In genomic region chr2:37319754-37320609, GRCh38 we compare ENCODE assay signal across 19 cellular contexts. TPM values are rescaled to one million over a fixed set of nuclear protein-coding genes. Genes with fewer than 3 reads are reported as not detected.
"Had no signal": no experiment of that assay in that cellular context is flagged by ENCODE, and none has a peak within 500 bp of the region (broad histone marks: within the 10 kb centered on the region; RNA-seq: fewer than 3 reads in every experiment).

No MANE protein-coding gene starts in this region.

- H3K4me3 Mint-ChIP-seq: activated CD4-positive, alpha-beta T cell treated with anti-CD3 and anti-CD28 coated beads for 36 hours; activated T-helper 1 cell treated with anti-CD3 and anti-CD28 coated beads, Interleukin-12 subunit alpha, Interleukin-12 subunit beta, Interleukin-2, Interleukin-4 antibody, amounts not matched to agents 30 ng/mL and 10 ng/mL and 1 ng/mL, durations not matched to agents 14 hours and 24 hours and 36 hours; nephron had no signal

- FAIRE-seq: islet of Langerhans, urothelium cell line had no signal

- DNase-seq: activated CD4-positive, alpha-beta T cell treated with anti-CD3 and anti-CD28 coated beads for 36 hours; activated CD4-positive, alpha-beta T cell treated with anti-CD3 and anti-CD28 coated beads, Interleukin-2, amount 50 U/mL, for 48 hours; anterior cingulate cortex; caudate nucleus; foreskin keratinocyte; glutamatergic neuron; hippocampal formation; left cardiac atrium; nucleus accumbens; sigmoid colon; spleen; stimulated activated naive CD4-positive, alpha-beta T cell treated with Interleukin-2 at 50 U/mL for 16 hours; tibial artery had no signal

- H3K27me3 ChIP-seq: foreskin keratinocyte, sigmoid colon, spleen, tibial artery had no signal

- H3K9me3 Mint-ChIP-seq: activated T-helper 1 cell treated with anti-CD3 and anti-CD28 coated beads, Interleukin-12 subunit alpha, Interleukin-12 subunit beta, Interleukin-2, Interleukin-4 antibody, amounts not matched to agents 30 ng/mL and 10 ng/mL and 1 ng/mL, durations not matched to agents 14 hours and 24 hours and 36 hours; nephron had no signal

- H3K9me3 ChIP-seq: sigmoid colon, spleen, tibial artery had no signal

- ATAC-seq: activated CD4-positive, alpha-beta T cell treated with anti-CD3 and anti-CD28 coated beads for 36 hours; foreskin keratinocyte; left cardiac atrium had no signal

- H3K4me3 ChIP-seq: sigmoid colon, spleen, tibial artery had no signal

- H3K27ac ChIP-seq: foreskin keratinocyte, tibial artery had no signal

- H3K27ac Mint-ChIP-seq: activated CD4-positive, alpha-beta T cell treated with anti-CD3 and anti-CD28 coated beads for 36 hours; activated T-helper 1 cell treated with anti-CD3 and anti-CD28 coated beads, Interleukin-12 subunit alpha, Interleukin-12 subunit beta, Interleukin-2, Interleukin-4 antibody, amounts not matched to agents 30 ng/mL and 10 ng/mL and 1 ng/mL, durations not matched to agents 14 hours and 24 hours and 36 hours; brain; nephron had no signal

RNA-seq across cellular contexts. Expression of gene QPCT, which starts 24.4 kb away (rescaled TPM):
- total RNA-seq: T-helper 2 cell treated with Interferon-gamma antibody and Interleukin-4, amounts not matched to agents 100 ng/mL and 5 ng/mL, for 36 hours had no signal
